ENCODE assay signal across 10 cellular contexts in the genomic region with DNA sequence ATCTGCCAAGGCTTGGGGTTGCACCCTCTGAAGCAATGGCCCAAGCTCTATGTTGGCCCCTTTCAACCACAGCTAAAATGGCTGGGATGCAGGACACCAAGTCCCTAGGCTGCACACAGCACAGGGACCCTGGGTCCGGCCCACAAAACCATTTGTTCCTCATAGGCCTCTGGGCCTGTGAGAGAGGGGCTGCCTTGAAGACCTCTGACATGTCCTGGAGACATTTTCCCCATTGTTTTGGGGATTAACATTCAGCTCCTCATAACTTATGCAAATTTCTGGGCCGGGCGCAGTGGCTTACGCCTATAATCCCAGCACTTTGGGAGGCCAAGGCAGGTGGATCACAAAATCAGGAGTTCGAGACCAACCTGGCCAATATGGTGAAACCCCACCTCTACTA. TPM values are rescaled to one million over a fixed set of nuclear protein-coding genes. Genes with fewer than 3 reads are reported as not detected.
A peak's percentile ranks its signal among the peaks of the same experiment; 100 is the strongest.
DNase-seq lines count a peak whose midpoint lies in the region; ATAC-seq and TF ChIP-seq lines count a peak whose summit lies in the region.
"Not testable (repeated sequence)": the region's sequence is repeated elsewhere in the genome, so short reads cannot be mapped to it uniquely, and the experiment has no call there.
"Had no signal": no experiment of that assay in that cellular context is flagged by ENCODE, and none has a peak within 500 bp of the region (broad histone marks: within the 10 kb centered on the region; RNA-seq: fewer than 3 reads in every experiment).

No MANE protein-coding gene starts in this region.

- TF ChIP-seq RAD21 in IMR-90 (IDR thresholded peaks at IDR 0.05; ENCODE audit: low read length): not testable (repeated sequence)

- not testable (repeated sequence) for H2BK12ac ChIP-seq in mesenchymal stem cell (ENCODE audit: low read length in 2 of 2)

- not testable (repeated sequence) for H3K9me3 Mint-ChIP-seq in osteocyte (ENCODE audit: unreplicated experiment)

- in situ Hi-C loops in IMR-90 (cut with MboI; ENCODE audit: low sequenced_read_pairs): loop anchor here (10.0 to 25.0 kb wide), 2 partner anchors 106 to 1003 kb away; no protein-coding TSS in a partner anchor

- not testable (repeated sequence) for H2AFZ ChIP-seq in IMR-90 (replicated peaks; ENCODE audit: low read length, poor library complexity); mesenchymal stem cell (ENCODE audit: low read depth, low read length)

- H3K4me1 ChIP-seq in BLaER1: peaks cover 36% of the 10 kb centered on the region
- peaks cover 26 to 39% (median 34%) of the 10 kb centered on the region in 10 experiments for H3K4me1 ChIP-seq in BLaER1 treated with 17β-estradiol and CSF1 and Interleukin-3, amounts not matched to agents 10 nM and 100 nM
- not testable (repeated sequence) for H3K4me1 ChIP-seq in HEK293 (ENCODE audit: control insufficient read depth, insufficient read depth, low read length); mesenchymal stem cell (ENCODE audit: control insufficient read depth, insufficient read depth, low read depth, low read length)
- peaks cover 12% of the 10 kb centered on the region for H3K4me1 ChIP-seq in IMR-90 (ENCODE audit: control insufficient read depth, insufficient read depth, low read length)

- peak overlapping the region; percentile 11; the same call in 1 of the 2 replicates for H3K4me3 ChIP-seq in BLaER1
- peak overlapping the region in 9 of 10 experiments; percentile 6 to 50 (median 35); a peak in 13 of 20 replicates for H3K4me3 ChIP-seq in BLaER1 treated with 17β-estradiol and CSF1 and Interleukin-3, amounts not matched to agents 10 nM and 100 nM
- H3K4me3 ChIP-seq in HEK293 (ENCODE audit: low read depth, low read length); IMR-90 (ENCODE audit: insufficient read depth, low read depth, low read length); mesenchymal stem cell (ENCODE audit: insufficient read depth in 1 of 2, low read depth in 1 of 2, low read length in 2 of 2): not testable (repeated sequence)

- dilution Hi-C loops in IMR-90 (cut with HindIII; ENCODE audit: low sequenced_read_pairs, unreplicated experiment): not testable (repeated sequence)

- H3K27me3 ChIP-seq in BLaER1; BLaER1 treated with 17β-estradiol and CSF1 and Interleukin-3, amounts not matched to agents 10 nM and 100 nM; IMR-90 (ENCODE audit: control insufficient read depth, insufficient read depth, low read length); mesenchymal stem cell (ENCODE audit: control insufficient read depth in 1 of 2, insufficient read depth in 1 of 2, low read length in 2 of 2): not testable (repeated sequence)

- H3K4ac ChIP-seq in IMR-90 (ENCODE audit: low read depth, low read length): 0 out of 2 replicates have a peak overlapping the region, but pooled peaks have one; percentile 16
- H3K4ac ChIP-seq in mesenchymal stem cell (ENCODE audit: low read depth in 1 of 2, low read length in 2 of 2): peak overlapping the region in 1 of 2 experiments; percentile 71

- not testable (repeated sequence) for H3K36me3 ChIP-seq in BLaER1; HEK293 (ENCODE audit: control insufficient read depth in 2 of 2, insufficient read depth in 1 of 2, low read length in 2 of 2); IMR-90 (ENCODE audit: control insufficient read depth, insufficient read depth, low read length); mesenchymal stem cell (ENCODE audit: control insufficient read depth in 1 of 2, insufficient read depth in 2 of 2, low read depth in 1 of 2, low read length in 2 of 2)
- peaks cover 0 to 16% (median 13%) of the 10 kb centered on the region in 11 experiments; a peak in 12 of 22 replicates for H3K36me3 ChIP-seq in BLaER1 treated with 17β-estradiol and CSF1 and Interleukin-3, amounts not matched to agents 10 nM and 100 nM

- H3K56ac ChIP-seq in IMR-90 (ENCODE audit: extremely low read depth, insufficient read depth, low read length): not testable (repeated sequence)

- not testable (repeated sequence) for H2BK20ac ChIP-seq in IMR-90 (ENCODE audit: low read depth, low read length)

- H3K23ac ChIP-seq in IMR-90 (ENCODE audit: low read depth, low read length); mesenchymal stem cell (ENCODE audit: low read length in 2 of 2): not testable (repeated sequence)

- H2BK120ac ChIP-seq in IMR-90 (ENCODE audit: low read depth, low read length); mesenchymal stem cell (ENCODE audit: low read depth, low read length): not testable (repeated sequence)

- TF ChIP-seq POLR2A in IMR-90 (IDR thresholded peaks at IDR 0.05; ENCODE audit: low read depth, low read length): not testable (repeated sequence)

- POLR2A ChIA-PET in HEK293 (lab: Yijun Ruan, JAX); IMR-90 (lab: Charles Lee; ENCODE audit: unreplicated experiment); RWPE1 (lab: Yijun Ruan, JAX; ENCODE audit: low non-redundant PET): not testable (repeated sequence)

- not testable (repeated sequence) for BruUV-seq in IMR-90 (replicated peaks; lab: Mats Ljungman, UMichigan)

- not testable (repeated sequence) for DNase-seq in IMR-90; RWPE1 (ENCODE audit: low spot score); mesenchymal stem cell
- DNase-seq in osteocyte (ENCODE audit: extremely low spot score, unreplicated experiment): peak; percentile 36

- not testable (repeated sequence) for H3K9ac ChIP-seq in BLaER1; BLaER1 treated with 17β-estradiol and CSF1 and Interleukin-3, amounts not matched to agents 10 nM and 100 nM; IMR-90 (ENCODE audit: low read depth, low read length); mesenchymal stem cell (ENCODE audit: low read length)

- not testable (repeated sequence) for H3K36me3 Mint-ChIP-seq in osteocyte (ENCODE audit: unreplicated experiment)

- not testable (repeated sequence) for TF ChIP-seq CTCF in HEK293 (tag by site-specific recombination; IDR thresholded peaks at IDR 0.05); IMR-90 (conservative IDR thresholded peaks at IDR 0.05; ENCODE audit: low read depth, low read length); RWPE1 (conservative IDR thresholded peaks at IDR 0.05; ENCODE audit: low read depth); osteocyte (IDR thresholded peaks at IDR 0.05)

- 100% methylated on average over 1 of the region's 5 CpGs; no CpG with 5 or more reads in 1 of the 2 experiments for WGBS in IMR-90 (ENCODE audit: extremely low coverage in 2 of 2, insufficient read length in 1 of 2), 2 experiments
- 98% methylated on average over 5 of the region's 5 CpGs for WGBS in mesenchymal stem cell

- not testable (repeated sequence) for H3K4me3 Mint-ChIP-seq in osteocyte (ENCODE audit: unreplicated experiment)

- H3K9me3 ChIP-seq in BLaER1: peaks cover 36% of the 10 kb centered on the region
- H3K9me3 ChIP-seq in BLaER1 treated with 17β-estradiol and CSF1 and Interleukin-3, amounts not matched to agents 10 nM and 100 nM (replicated peaks in 1 of 11): peaks cover 35 to 57% (median 51%) of the 10 kb centered on the region in 11 experiments
- H3K9me3 ChIP-seq in HEK293 (ENCODE audit: control insufficient read depth, insufficient read depth, low read depth, low read length); IMR-90 (ENCODE audit: control insufficient read depth, insufficient read depth, low read length); mesenchymal stem cell (ENCODE audit: control insufficient read depth, low read length): not testable (repeated sequence)

- intact Hi-C loops in IMR-90 (cut with micrococcal nuclease): loop anchor here (5.0 kb wide), 1 partner anchor 53 kb away; no protein-coding TSS in a partner anchor

- not testable (repeated sequence) for H3K27me3 Mint-ChIP-seq in osteocyte (ENCODE audit: unreplicated experiment)

- H3K9me1 ChIP-seq in IMR-90 (ENCODE audit: insufficient read depth, low read length): peaks cover 12% of the 10 kb centered on the region

- H3K27ac ChIP-seq in BLaER1; HEK293 (ENCODE audit: extremely low read depth, low read depth, low read length); IMR-90 (ENCODE audit: insufficient read depth, low read length); mesenchymal stem cell (ENCODE audit: low read length, poor library complexity, severe bottlenecking): not testable (repeated sequence)
- H3K27ac ChIP-seq in BLaER1 treated with 17β-estradiol and CSF1 and Interleukin-3, amounts not matched to agents 10 nM and 100 nM: peak overlapping the region in 8 of 11 experiments; percentile 82 to 94 (median 90); a peak in 16 of 22 replicates
- H3K27ac ChIP-seq in RWPE1: peak overlapping the region; percentile 23; the same call in 1 of the 2 replicates

- H3K18ac ChIP-seq in IMR-90 (ENCODE audit: low read depth, low read length); mesenchymal stem cell (ENCODE audit: low read depth in 1 of 2, low read length in 2 of 2): not testable (repeated sequence)

- H4K5ac ChIP-seq in IMR-90 (ENCODE audit: low read depth, low read length): not testable (repeated sequence)

- not testable (repeated sequence) for H4K8ac ChIP-seq in IMR-90 (ENCODE audit: low read depth in 2 of 2, low read length in 2 of 2); mesenchymal stem cell (ENCODE audit: low read length)

- H3K79me1 ChIP-seq in IMR-90 (ENCODE audit: low read depth in 1 of 2, low read length in 2 of 2); mesenchymal stem cell (replicated peaks; ENCODE audit: low read length, poor library complexity, severe bottlenecking): not testable (repeated sequence)

- H2AK9ac ChIP-seq in IMR-90 (replicated peaks; ENCODE audit: low read depth, low read length, poor library complexity): not testable (repeated sequence)

- peak overlapping the region; percentile 38; the same call in 1 of the 2 replicates for H2AK5ac ChIP-seq in IMR-90 (ENCODE audit: low read depth, low read length)
- H2AK5ac ChIP-seq in mesenchymal stem cell (ENCODE audit: low read length, severe bottlenecking): peak overlapping the region; percentile 16

- not testable (repeated sequence) for H3K14ac ChIP-seq in IMR-90 (replicated peaks; ENCODE audit: low read depth, low read length); mesenchymal stem cell (ENCODE audit: low read length in 2 of 2)

- peaks cover 36% of the 10 kb centered on the region for H3K4me1 Mint-ChIP-seq in osteocyte (ENCODE audit: unreplicated experiment)

- not testable (repeated sequence) for H2BK15ac ChIP-seq in IMR-90 (ENCODE audit: low read depth, low read length); mesenchymal stem cell (ENCODE audit: low read depth, poor library complexity, severe bottlenecking)

- not testable (repeated sequence) for H3K4me2 ChIP-seq in BLaER1; BLaER1 treated with 17β-estradiol and CSF1 and Interleukin-3, amounts not matched to agents 10 nM and 100 nM; IMR-90 (ENCODE audit: low read depth, low read length); mesenchymal stem cell (ENCODE audit: low read length, poor library complexity, severe bottlenecking)

- ATAC-seq in IMR-90 (ENCODE audit: low read depth): not testable (repeated sequence)

- H3K27ac Mint-ChIP-seq in osteocyte (ENCODE audit: unreplicated experiment): not testable (repeated sequence)

- not testable (repeated sequence) for H4K20me1 ChIP-seq in BLaER1; BLaER1 treated with 17β-estradiol and CSF1 and Interleukin-3, amounts not matched to agents 10 nM and 100 nM; IMR-90 (ENCODE audit: insufficient read depth, low read length)

- not testable (repeated sequence) for H4K91ac ChIP-seq in IMR-90 (ENCODE audit: insufficient read depth, low read depth, low read length); mesenchymal stem cell (ENCODE audit: low read length)

- H2BK5ac ChIP-seq in IMR-90 (ENCODE audit: low read depth, low read length, poor library complexity, severe bottlenecking); mesenchymal stem cell (ENCODE audit: low read depth, low read length, poor library complexity, severe bottlenecking): not testable (repeated sequence)

- CTCF ChIA-PET in HEK293 (lab: Yijun Ruan, JAX): interaction anchor here (0.6 to 1.7 kb wide), 3 partner anchors 19 to 891 kb away, joined by 3 to 7 read pairs (median 6); no protein-coding TSS in a partner anchor
- CTCF ChIA-PET in IMR-90 (lab: Yijun Ruan, JAX): interaction anchor here (0.7 kb wide), 1 partner anchor 47 kb away, joined by 3 read pairs; no protein-coding TSS in a partner anchor
- CTCF ChIA-PET in RWPE1 (lab: Yijun Ruan, JAX): interaction anchor here (0.6 to 0.9 kb wide), 3 partner anchors 11 to 250 kb away, joined by 3 read pairs; no protein-coding TSS in a partner anchor

RNA-seq across cellular contexts. Expression of gene DKK3, which starts 32.3 kb away (rescaled TPM):
- total RNA-seq in IMR-90 (2012; rRNA removed): 348 and 453 TPM in 2 replicates
- 838 and 964 TPM in 2 replicates for polyA plus RNA-seq in IMR-90 (2012; rRNA removed)
- 812 and 1,206 TPM in 2 replicates for polyA plus RNA-seq in IMR-90 (2012; cell fraction: cytosol; rRNA removed)
- 383 and 412 TPM in 2 replicates for polyA plus RNA-seq in IMR-90 (2012; cell fraction: nucleus; rRNA removed; ENCODE audit: low replicate concordance)
- polyA plus RNA-seq in mesenchymal stem cell (2013, experiment 1 of 2): 686 TPM
- polyA plus RNA-seq in mesenchymal stem cell (2013, experiment 2 of 2): 701 TPM
- 548 and 587 TPM in 2 replicates for total RNA-seq in osteocyte
- total RNA-seq: B cell; CD4-positive, CD25-positive, alpha-beta regulatory T cell had no signal
- polyA plus RNA-seq: CD14-positive monocyte had no signal
